8 cellular contexts compared by ENCODE assay signal in genomic region chr5:14665949-14666741, GRCh38. TPM values are rescaled to one million over a fixed set of nuclear protein-coding genes. Genes with fewer than 3 reads are reported as not detected.
DNase-seq lines count a peak whose midpoint lies in the region; ATAC-seq and TF ChIP-seq lines count a peak whose summit lies in the region.

No MANE protein-coding gene starts in this region.

- no peak for TF ChIP-seq POLR2A in lower leg skin (IDR thresholded peaks at IDR 0.05)

- H3K36me3 ChIP-seq in BLaER1: peaks cover 21% of the 10 kb centered on the region
- H3K36me3 ChIP-seq in adipocyte (ENCODE audit: control insufficient read depth, insufficient read depth, low read length, severe bottlenecking): no peaks in the 10 kb centered on the region

- peak overlapping the region; percentile 93 for H3K4me2 ChIP-seq in BLaER1

- H4K20me1 ChIP-seq in BLaER1: peaks cover 65% of the 10 kb centered on the region

- H3K27ac ChIP-seq in BLaER1 (no peak overlapping the region), RWPE1 (peak overlapping the region; percentile 40; the same call in 1 of the 2 replicates)

- H3K4me3 Mint-ChIP-seq in stimulated activated naive CD8-positive, alpha-beta T cell treated with anti-CD3 and anti-CD28 coated beads, Interleukin-15, Interleukin-2, amounts not matched to agents 100 ng/mL and 50 ng/mL, for 24 hours: peak overlapping the region; percentile 100

- no peaks in the 10 kb centered on the region for H3K9me3 Mint-ChIP-seq in stimulated activated naive CD8-positive, alpha-beta T cell treated with anti-CD3 and anti-CD28 coated beads, Interleukin-15, Interleukin-2, amounts not matched to agents 100 ng/mL and 50 ng/mL, for 24 hours

- H3K36me3 Mint-ChIP-seq in stimulated activated naive CD8-positive, alpha-beta T cell treated with anti-CD3 and anti-CD28 coated beads, Interleukin-15, Interleukin-2, amounts not matched to agents 100 ng/mL and 50 ng/mL, for 24 hours (ENCODE audit: low read depth): peaks cover 40% of the 10 kb centered on the region

- no peaks in the 10 kb centered on the region for H3K27me3 ChIP-seq in BLaER1
- no peaks in the 10 kb centered on the region for H3K27me3 ChIP-seq in adipocyte (replicated peaks; ENCODE audit: control insufficient read depth, insufficient read depth, low read length)

- peak; percentile 40 for ATAC-seq in GM18867 (IDR thresholded peaks at IDR 0.05; ENCODE audit: unreplicated experiment)
- ATAC-seq in HG03039 (IDR thresholded peaks at IDR 0.05; ENCODE audit: unreplicated experiment): peak; percentile 31

- peak overlapping the region; percentile 95 for H3K4me3 ChIP-seq in BLaER1
- H3K4me3 ChIP-seq in adipocyte (ENCODE audit: low read length): peak overlapping the region; percentile 93
- H3K4me3 ChIP-seq in lower leg skin (ENCODE audit: low read depth, poor library complexity, severe bottlenecking): peak overlapping the region; percentile 73

- H3K4me1 ChIP-seq in BLaER1 (peaks cover 72% of the 10 kb centered on the region), adipocyte (ENCODE audit: control insufficient read depth, insufficient read depth, low read length) (peaks cover 29% of the 10 kb centered on the region)

- H3K9me3 ChIP-seq in BLaER1 (no peaks in the 10 kb centered on the region), adipocyte (ENCODE audit: control insufficient read depth, low read length) (no peaks in the 10 kb centered on the region)

- POLR2A ChIA-PET in RWPE1 (lab: Yijun Ruan, JAX; ENCODE audit: low non-redundant PET): no interaction called here

- DNase-seq in RWPE1 (ENCODE audit: low spot score) (peak; percentile 55), adipocyte (ENCODE audit: low read depth) (peak; percentile 27), lower leg skin (ENCODE audit: low spot score in 2 of 2) (no peak), NCI-H226 (no peak)

- no peak for TF ChIP-seq CTCF in RWPE1 (conservative IDR thresholded peaks at IDR 0.05; ENCODE audit: low read depth)
- no peak for TF ChIP-seq CTCF in lower leg skin (IDR thresholded peaks at IDR 0.05)

- CTCF ChIA-PET in RWPE1 (lab: Yijun Ruan, JAX): interaction anchor here (0.6 kb wide), 1 partner anchor 11 kb away, joined by 3 read pairs; no protein-coding TSS in a partner anchor

- H3K9ac ChIP-seq in BLaER1 (peak overlapping the region; percentile 92; the same call in 1 of the 2 replicates), adipocyte (ENCODE audit: low read length) (peak overlapping the region; percentile 93)

- 15 to 22% methylated on average over 9 of the region's 9 CpGs for WGBS in lower leg skin, 2 donors

- H3K27ac Mint-ChIP-seq in stimulated activated naive CD8-positive, alpha-beta T cell treated with anti-CD3 and anti-CD28 coated beads, Interleukin-15, Interleukin-2, amounts not matched to agents 100 ng/mL and 50 ng/mL, for 24 hours: peak overlapping the region; percentile 94

- peaks cover 88% of the 10 kb centered on the region for H3K4me1 Mint-ChIP-seq in stimulated activated naive CD8-positive, alpha-beta T cell treated with anti-CD3 and anti-CD28 coated beads, Interleukin-15, Interleukin-2, amounts not matched to agents 100 ng/mL and 50 ng/mL, for 24 hours (ENCODE audit: low read depth)

- no peaks in the 10 kb centered on the region for H3K27me3 Mint-ChIP-seq in stimulated activated naive CD8-positive, alpha-beta T cell treated with anti-CD3 and anti-CD28 coated beads, Interleukin-15, Interleukin-2, amounts not matched to agents 100 ng/mL and 50 ng/mL, for 24 hours

- intact Hi-C loops in lower leg skin (cut with DNase I; ENCODE audit: low total_unique reads): no loop called here

RNA-seq across cellular contexts. Expression of gene OTULIN, which starts 1.6 kb away (rescaled TPM):
- 100 to 1,000 TPM in 1 of 4 donors, 10 to 100 TPM in 3; 52.4 to 131 (median 82.1) TPM for total RNA-seq in lower leg skin

Comparison
In these comparisons a context has a peak if more than half of its experiments do, and no peak if none do; other contexts are left out.
1. DNase-seq: peak in RWPE1 (single experiment) and adipocyte (single experiment); none in lower leg skin (0 of 2) and NCI-H226 (single experiment).
2. Peak in every context shown above with its lines, with median percentiles within 50 percentile points of each other: H3K4me3 ChIP-seq.